ENCODE assay signal across 20 cellular contexts in genomic region chr5:88094403-88094802, GRCh38.
"Had no signal": no experiment of that assay in that cellular context is flagged by ENCODE, and none has a peak within 500 bp of the region (broad histone marks: within the 10 kb centered on the region; RNA-seq: fewer than 3 reads in every experiment).

No MANE protein-coding gene starts in this region.

- H3K27me3 ChIP-seq: brain microvascular endothelial cell, hepatocyte, spleen, suprapubic skin had no signal

- H3K4me2 ChIP-seq: hepatocyte had no signal

- H3K4me3 ChIP-seq: hepatocyte, spleen, suprapubic skin had no signal

- H3K27ac Mint-ChIP-seq: activated B cell treated with CpG ODN at 0.5 μM for 24 hours; activated naive CD8-positive, alpha-beta T cell treated with anti-CD3 and anti-CD28 coated beads for 36 hours; activated T-cell treated with anti-CD3 and anti-CD28 coated beads, Interleukin-2, amount 50 U/mL, for 72 hours; memory B cell; natural killer cell; progenitor cell of endocrine pancreas; stimulated activated naive CD8-positive, alpha-beta T cell treated with anti-CD3 and anti-CD28 coated beads, Interleukin-15, Interleukin-2, amounts not matched to agents 100 ng/mL and 50 ng/mL, for 24 hours; type B pancreatic cell had no signal

- H3K79me2 ChIP-seq: hepatocyte had no signal

- H3K4me1 ChIP-seq: suprapubic skin had no signal

- DNase-seq: activated B cell treated with CpG ODN at 0.5 μM for 24 hours; activated CD4-positive, alpha-beta T cell treated with anti-CD3 and anti-CD28 coated beads for 48 hours; activated CD8-positive, alpha-beta memory T cell treated with anti-CD3 and anti-CD28 coated beads, Interleukin-2, amount 50 U/mL, for 48 hours; activated gamma-delta T cell; activated naive CD8-positive, alpha-beta T cell treated with anti-CD3 and anti-CD28 coated beads for 36 hours; activated T-cell treated with anti-CD3 and anti-CD28 coated beads, Interleukin-2, amount 50 U/mL, for 72 hours; brain microvascular endothelial cell; cerebellar nuclear complex; dermis blood vessel endothelial cell; natural killer cell; spleen; T-helper 2 cell had no signal

- H3K27ac ChIP-seq: brain microvascular endothelial cell, hepatocyte, spleen, suprapubic skin had no signal

- H2AFZ ChIP-seq: hepatocyte had no signal

- H3K9me3 ChIP-seq: spleen, suprapubic skin had no signal

- H3K4me1 Mint-ChIP-seq: activated B cell treated with CpG ODN at 0.5 μM for 24 hours; activated naive CD8-positive, alpha-beta T cell treated with anti-CD3 and anti-CD28 coated beads for 36 hours; memory B cell; natural killer cell had no signal

- H3K9me3 Mint-ChIP-seq: activated B cell treated with CpG ODN at 0.5 μM for 24 hours; activated naive CD8-positive, alpha-beta T cell treated with anti-CD3 and anti-CD28 coated beads for 36 hours; activated T-cell treated with anti-CD3 and anti-CD28 coated beads, Interleukin-2, amount 50 U/mL, for 72 hours; memory B cell; natural killer cell; stimulated activated naive CD8-positive, alpha-beta T cell treated with anti-CD3 and anti-CD28 coated beads, Interleukin-15, Interleukin-2, amounts not matched to agents 100 ng/mL and 50 ng/mL, for 24 hours; type B pancreatic cell had no signal

- H3K36me3 ChIP-seq: brain microvascular endothelial cell, spleen, suprapubic skin had no signal

- ATAC-seq: activated T-cell treated with anti-CD3 and anti-CD28 coated beads, Interleukin-2, amount 50 U/mL, for 72 hours; left lobe of liver; natural killer cell; sciatic nerve had no signal

- H3K36me3 Mint-ChIP-seq: activated naive CD8-positive, alpha-beta T cell treated with anti-CD3 and anti-CD28 coated beads for 36 hours; memory B cell; natural killer cell; type B pancreatic cell had no signal

- H3K4me3 Mint-ChIP-seq: activated B cell treated with CpG ODN at 0.5 μM for 24 hours; activated naive CD8-positive, alpha-beta T cell treated with anti-CD3 and anti-CD28 coated beads for 36 hours; activated T-cell treated with anti-CD3 and anti-CD28 coated beads, Interleukin-2, amount 50 U/mL, for 72 hours; memory B cell; natural killer cell; stimulated activated naive CD8-positive, alpha-beta T cell treated with anti-CD3 and anti-CD28 coated beads, Interleukin-15, Interleukin-2, amounts not matched to agents 100 ng/mL and 50 ng/mL, for 24 hours; type B pancreatic cell had no signal

- H3K27me3 Mint-ChIP-seq: activated B cell treated with CpG ODN at 0.5 μM for 24 hours; memory B cell; stimulated activated naive CD8-positive, alpha-beta T cell treated with anti-CD3 and anti-CD28 coated beads, Interleukin-15, Interleukin-2, amounts not matched to agents 100 ng/mL and 50 ng/mL, for 24 hours; type B pancreatic cell had no signal
